In the genomic region with DNA sequence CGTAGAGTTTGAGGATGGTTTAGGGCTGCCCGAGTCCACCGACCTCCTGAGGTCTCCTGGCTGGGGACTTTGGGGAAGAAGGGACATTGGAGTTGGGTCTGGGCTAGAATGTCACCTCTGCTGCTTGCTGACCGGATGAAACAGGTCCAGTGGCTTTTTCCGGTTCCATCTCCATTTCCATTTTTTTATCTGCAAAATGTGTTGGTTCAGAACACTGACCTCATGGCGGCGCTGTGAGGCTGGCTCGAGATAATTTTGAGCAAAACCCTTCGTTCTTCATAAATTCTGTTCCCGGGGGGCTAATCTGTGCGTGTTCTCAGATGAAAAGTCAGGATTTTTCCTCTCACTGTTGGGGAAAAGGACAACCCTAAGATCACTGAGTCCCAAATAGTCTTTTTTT, we compare ENCODE assay signal across 1 cellular context.
TF ChIP-seq lines count a peak whose summit lies in the region.

No MANE protein-coding gene starts in this region.

TF ChIP-seq in HEK293T, 16 proteins besides CTCF, POLR2A, EP300 and RAD21 (continued from another document):
- no peak for TF ChIP-seq L3MBTL2 (conservative IDR thresholded peaks at IDR 0.05)
- no peak for TF ChIP-seq SUZ12 (IDR thresholded peaks at IDR 0.05)
- no peak for TF ChIP-seq HDGF (IDR thresholded peaks at IDR 0.05; ENCODE audit: borderline replicate concordance)
- TF ChIP-seq CTBP1 (IDR thresholded peaks at IDR 0.05; ENCODE audit: borderline replicate concordance) = no peak
